9 cellular contexts compared by ENCODE assay signal in genomic region chr2:33426666-33427231, GRCh38. TPM values are rescaled to one million over a fixed set of nuclear protein-coding genes. Genes with fewer than 3 reads are reported as not detected.
DNase-seq lines count a peak whose midpoint lies in the region; ATAC-seq and TF ChIP-seq lines count a peak whose summit lies in the region.
"Had no signal": no experiment of that assay in that cellular context is flagged by ENCODE, and none has a peak within 500 bp of the region (broad histone marks: within the 10 kb centered on the region; RNA-seq: fewer than 3 reads in every experiment).

No MANE protein-coding gene starts in this region.

- no peaks in the 10 kb centered on the region for H3K9me3 Mint-ChIP-seq in activated naive CD4-positive, alpha-beta T cell treated with anti-CD3 and anti-CD28 coated beads, Interleukin-2, amount 10 ng/mL, durations not matched to agents 7 days and 5 days

- CTCF ChIA-PET in activated naive CD4-positive, alpha-beta T cell treated with anti-CD3 and anti-CD28 coated beads, Interleukin-2, amount 10 ng/mL, durations not matched to agents 7 days and 5 days (lab: Charles Lee), result no interaction called here

- peaks cover 5% of the 10 kb centered on the region for H3K27me3 Mint-ChIP-seq in activated naive CD4-positive, alpha-beta T cell treated with anti-CD3 and anti-CD28 coated beads, Interleukin-2, amount 10 ng/mL, durations not matched to agents 7 days and 5 days

- no peak for TF ChIP-seq CTCF in fibroblast of lung (conservative IDR thresholded peaks at IDR 0.05 in 1 of 2, IDR thresholded peaks at IDR 0.05 in 1 of 2; ENCODE audit: low read depth in 1 of 2, low read length in 2 of 2)

- DNase-seq in HK-2 (ENCODE audit: unreplicated experiment) (peak; percentile 38), NCI-H82 (lab: John Stamatoyannopoulos, UW) (peak; percentile 92), fibroblast of lung (ENCODE audit: low read depth in 2 of 2) (peak; percentile 69 to 71), renal cortical epithelial cell (ENCODE audit: low read depth) (peak; percentile 82), activated T-cell treated with anti-CD3 and anti-CD28 coated beads for 4 hours (no peak)
- DNase-seq in activated naive CD4-positive, alpha-beta T cell treated with anti-CD3 and anti-CD28 coated beads, Interleukin-2, amount 10 ng/mL, durations not matched to agents 7 days and 5 days, result no peak
- no peak for DNase-seq in stimulated activated naive CD4-positive, alpha-beta T cell treated with Interleukin-2 at 50 U/mL for 16 hours (lab: John Stamatoyannopoulos, UW)
- DNase-seq: MV-4-11 had no signal

- H3K4me3 ChIP-seq in fibroblast of lung (replicated peaks in 1 of 4; ENCODE audit: control extremely low read depth in 1 of 4, insufficient read depth in 1 of 4, low read depth in 3 of 4, low read length in 4 of 4), result no peak overlapping the region

- H4K20me1 ChIP-seq in fibroblast of lung (ENCODE audit: control insufficient read depth, extremely low read depth, insufficient read depth, low read length), result no peaks in the 10 kb centered on the region

- H3K27me3 ChIP-seq in fibroblast of lung (ENCODE audit: control insufficient read depth, insufficient read depth, low read length), result no peaks in the 10 kb centered on the region

- no peaks in the 10 kb centered on the region for H3K36me3 ChIP-seq in fibroblast of lung (ENCODE audit: control insufficient read depth, insufficient read depth, low read length)

- no peak for ATAC-seq in HG03175 (IDR thresholded peaks at IDR 0.05; ENCODE audit: unreplicated experiment)

- H3K4me1 ChIP-seq in fibroblast of lung (ENCODE audit: control insufficient read depth, extremely low read depth, insufficient read depth, low read length), result peaks cover 1% of the 10 kb centered on the region

- H3K4me2 ChIP-seq in fibroblast of lung (ENCODE audit: extremely low read depth, insufficient read depth, low read length), result no peak overlapping the region

- H3K9ac ChIP-seq in fibroblast of lung (ENCODE audit: insufficient read depth, low read length), result no peak overlapping the region

- no peak overlapping the region for H3K4me3 Mint-ChIP-seq in activated naive CD4-positive, alpha-beta T cell treated with anti-CD3 and anti-CD28 coated beads, Interleukin-2, amount 10 ng/mL, durations not matched to agents 7 days and 5 days

- H3K27ac ChIP-seq in fibroblast of lung (ENCODE audit: insufficient read depth, low read length), result no peak overlapping the region

- no peak overlapping the region for H2AFZ ChIP-seq in fibroblast of lung (ENCODE audit: low read length)

- no peaks in the 10 kb centered on the region for H3K9me3 ChIP-seq in fibroblast of lung (ENCODE audit: control insufficient read depth, insufficient read depth, low read depth, low read length)

- H3K79me2 ChIP-seq in fibroblast of lung (ENCODE audit: control insufficient read depth, insufficient read depth, low read length), result no peaks in the 10 kb centered on the region

- H3K27ac Mint-ChIP-seq in activated naive CD4-positive, alpha-beta T cell treated with anti-CD3 and anti-CD28 coated beads, Interleukin-2, amount 10 ng/mL, durations not matched to agents 7 days and 5 days, result no peak overlapping the region

- no peaks in the 10 kb centered on the region for H3K36me3 Mint-ChIP-seq in activated naive CD4-positive, alpha-beta T cell treated with anti-CD3 and anti-CD28 coated beads, Interleukin-2, amount 10 ng/mL, durations not matched to agents 7 days and 5 days

- no peaks in the 10 kb centered on the region for H3K4me1 Mint-ChIP-seq in activated naive CD4-positive, alpha-beta T cell treated with anti-CD3 and anti-CD28 coated beads, Interleukin-2, amount 10 ng/mL, durations not matched to agents 7 days and 5 days

RNA-seq across cellular contexts. Expression of gene RASGRP3, which starts 49.7 kb away (rescaled TPM):
- total RNA-seq in fibroblast of lung (0.26 and 0.50 TPM in 2 replicates), renal cortical epithelial cell (2.4 and 8.9 TPM in 2 replicates)
- polyA plus RNA-seq in fibroblast of lung, result 2.2 and 6.1 TPM in 2 replicates
- polyA plus RNA-seq in fibroblast of lung (2012), result 2.0 and 2.3 TPM in 2 replicates
- polyA minus RNA-seq in fibroblast of lung (ENCODE audit: low replicate concordance), result 2.0 and 12.6 TPM in 2 replicates

Comparison
In these comparisons a context has a peak if more than half of its experiments do, and no peak if none do; other contexts are left out.
1. DNase-seq: peak in HK-2 (single experiment), NCI-H82 (single experiment), fibroblast of lung (2 of 2) and renal cortical epithelial cell (single experiment); none in activated naive CD4-positive, alpha-beta T cell treated with anti-CD3 and anti-CD28 coated beads, Interleukin-2, amount 10 ng/mL, durations not matched to agents 7 days and 5 days (single experiment), activated T-cell treated with anti-CD3 and anti-CD28 coated beads for 4 hours (single experiment) and stimulated activated naive CD4-positive, alpha-beta T cell treated with Interleukin-2 at 50 U/mL for 16 hours (single experiment).